Comparison of ENCODE assay signal across 28 cellular contexts in the genomic region with DNA sequence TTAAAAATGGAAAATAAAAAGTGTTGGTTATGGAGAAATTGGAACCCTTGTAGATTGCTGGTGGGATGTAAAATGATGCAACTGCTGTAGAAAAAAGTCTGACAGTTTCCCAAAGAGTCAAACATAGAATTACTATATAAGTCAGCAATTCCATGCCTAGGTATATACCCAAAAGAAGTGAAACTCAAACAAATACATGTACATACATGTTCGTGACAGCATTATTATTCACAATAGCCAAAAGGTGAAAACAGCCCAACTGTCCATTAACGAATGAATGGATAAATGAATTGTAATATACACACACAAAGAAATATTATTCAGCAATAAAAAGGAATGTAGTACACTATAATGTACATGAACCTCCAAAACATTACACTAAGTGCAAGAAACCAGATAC.
"Had no signal": no experiment of that assay in that cellular context is flagged by ENCODE, and none has a peak within 500 bp of the region (broad histone marks: within the 10 kb centered on the region; RNA-seq: fewer than 3 reads in every experiment).

No MANE protein-coding gene starts in this region.

- H3K4me1 Mint-ChIP-seq: naive B cell; natural killer cell; neural progenitor cell; stimulated activated naive B cell treated with anti-CD40 and anti-IgM and Interleukin-4, amounts not matched to agents 10 μg/mL and 1 μg/mL and 100 μg/mL, for 72 hours had no signal

- H3K27ac ChIP-seq: left lung, lower lobe of right lung, neural progenitor cell, neutrophil, parathyroid adenoma, psoas muscle, right atrium auricular region, skin epidermis, stomach, testis, thyroid gland, transverse colon, upper lobe of left lung had no signal

- H3K27me3 ChIP-seq: left lung, neural progenitor cell, neutrophil, right atrium auricular region, stomach, testis, thyroid gland, transverse colon, upper lobe of left lung had no signal

- H3K9me3 Mint-ChIP-seq: natural killer cell had no signal

- H3K79me2 ChIP-seq: parathyroid adenoma had no signal

- H3K9ac ChIP-seq: neural progenitor cell, parathyroid adenoma had no signal

- H3K4me2 ChIP-seq: neural progenitor cell had no signal

- H3K27ac Mint-ChIP-seq: mesothelial cell of epicardium; naive B cell; natural killer cell; nephron progenitor cell; neural progenitor cell; stimulated activated naive B cell treated with anti-CD40 and anti-IgM and Interleukin-4, amounts not matched to agents 10 μg/mL and 1 μg/mL and 100 μg/mL, for 72 hours had no signal

- H3K36me3 ChIP-seq: left lung, lower lobe of right lung, neural progenitor cell, neutrophil, right atrium auricular region, stomach, thyroid gland, transverse colon, upper lobe of left lung had no signal

- H2AFZ ChIP-seq: neural progenitor cell, parathyroid adenoma had no signal

- H3K36me3 Mint-ChIP-seq: mesothelial cell of epicardium; naive B cell; natural killer cell; stimulated activated naive B cell treated with anti-CD40 and anti-IgM and Interleukin-4, amounts not matched to agents 10 μg/mL and 1 μg/mL and 100 μg/mL, for 72 hours had no signal

- H3K4me3 Mint-ChIP-seq: mesothelial cell of epicardium; naive B cell; natural killer cell; nephron progenitor cell; neural progenitor cell; stimulated activated naive B cell treated with anti-CD40 and anti-IgM and Interleukin-4, amounts not matched to agents 10 μg/mL and 1 μg/mL and 100 μg/mL, for 72 hours had no signal

- H3K9me3 ChIP-seq: left lung, lower lobe of right lung, neutrophil, psoas muscle, right atrium auricular region, stomach, testis, thyroid gland, transverse colon, upper lobe of left lung had no signal

- H3K4me3 ChIP-seq: left lung, lower lobe of right lung, neural progenitor cell, psoas muscle, right atrium auricular region, skin epidermis, stomach, testis, thyroid gland, transverse colon, upper lobe of left lung had no signal

- DNase-seq: hippocampal formation; kidney; left colon; left lung; lower lobe of right lung; mesendoderm; naive B cell; natural killer cell; nephron progenitor cell; occipital lobe; psoas muscle; stimulated activated CD4-positive, alpha-beta T cell treated with anti-CD3 and anti-CD28 coated beads, Interleukin-12 subunit alpha, Interleukin-12 subunit beta, amount 100 ng/mL, for 4 hours; stimulated activated CD4-positive, alpha-beta T cell treated with anti-CD3 and anti-CD28 coated beads, Interleukin-15, amount 100 ng/mL, for 24 hours; stimulated activated CD4-positive, alpha-beta T cell treated with anti-CD3 and anti-CD28 coated beads, Interleukin-2, amount 100 ng/mL, for 24 hours; stimulated activated CD4-positive, alpha-beta T cell treated with anti-CD3 and anti-CD28 coated beads, Interleukin-4, amount 100 ng/mL, for 1 hour; stimulated activated naive B cell treated with anti-CD40 and anti-IgM and Interleukin-4, amounts not matched to agents 10 μg/mL and 1 μg/mL and 100 μg/mL, for 72 hours; stimulated activated naive CD8-positive, alpha-beta T cell treated with anti-CD3 and anti-CD28 coated beads, Interleukin-15, Interleukin-2, amounts not matched to agents 100 U/mL and 50 U/mL, for 24 hours; stomach; testis; thyroid gland; transverse colon; upper lobe of left lung had no signal

- H3K4me1 ChIP-seq: left lung, lower lobe of right lung, neural progenitor cell, parathyroid adenoma, psoas muscle, right atrium auricular region, testis, thyroid gland, transverse colon had no signal
